In genomic region chr15:80020731-80021130, GRCh38 we compare ENCODE assay signal across 1 cellular context.
TF ChIP-seq lines count a peak whose summit lies in the region.

No MANE protein-coding gene starts in this region.

TF ChIP-seq in K562, 482 proteins besides CTCF, POLR2A, EP300 and RAD21:
- no peak for TF ChIP-seq PCBP2 (IDR thresholded peaks at IDR 0.05; ENCODE audit: low read depth, low read length, poor library complexity, severe bottlenecking)
- TF ChIP-seq BRD4 (IDR thresholded peaks at IDR 0.05): no peak
- TF ChIP-seq CHCHD3 (CRISPR knock-in tag; IDR thresholded peaks at IDR 0.05): no peak
- TF ChIP-seq DACH1 (IDR thresholded peaks at IDR 0.05; ENCODE audit: partially characterized antibody): no peak
- TF ChIP-seq ZNF77 (CRISPR knock-in tag; IDR thresholded peaks at IDR 0.05): no peak
- no peak for TF ChIP-seq CBX1 (IDR thresholded peaks at IDR 0.05; ENCODE audit: low read depth)
- no peak for TF ChIP-seq ARID3B (CRISPR knock-in tag; IDR thresholded peaks at IDR 0.05; ENCODE audit: borderline replicate concordance)
